In genomic region chr3:94453864-94454263, GRCh38 we compare ENCODE assay signal across 26 cellular contexts.
A peak's percentile ranks its signal among the peaks of the same experiment; 100 is the strongest.
DNase-seq lines count a peak whose midpoint lies in the region; ATAC-seq and TF ChIP-seq lines count a peak whose summit lies in the region.
"Had no signal": no experiment of that assay in that cellular context is flagged by ENCODE, and none has a peak within 500 bp of the region (broad histone marks: within the 10 kb centered on the region; RNA-seq: fewer than 3 reads in every experiment).

No MANE protein-coding gene starts in this region.

- no peak for TF ChIP-seq EP300 in tibial nerve (IDR thresholded peaks at IDR 0.05)

- intact Hi-C loops in uterus (cut with DNase I; ENCODE audit: low total_unique reads): no loop called here
- intact Hi-C loops in activated naive CD4-positive, alpha-beta T cell treated with anti-CD3 and anti-CD28 coated beads for 36 hours (cut with micrococcal nuclease): no loop called here

- H3K36me3 ChIP-seq in tibial nerve (no peaks in the 10 kb centered on the region), uterus (no peaks in the 10 kb centered on the region)
- H3K36me3 ChIP-seq: BLaER1 treated with 17β-estradiol and CSF1 and Interleukin-3, amounts not matched to agents 10 nM and 100 nM; MG63 had no signal

- no peak overlapping the region for H3K27ac Mint-ChIP-seq in activated naive CD4-positive, alpha-beta T cell treated with anti-CD3 and anti-CD28 coated beads for 36 hours
- H3K27ac Mint-ChIP-seq: CD4-positive, alpha-beta T cell; GM23338; H9; HFFc6; T-helper 1 cell treated with Interleukin-12 subunit alpha and Interleukin-12 subunit beta and Interleukin-4 antibody, amounts not matched to agents 30 μg/mL and 1 μg/mL, for 36 hours had no signal

- no peak for TF ChIP-seq CTCF in tibial nerve (IDR thresholded peaks at IDR 0.05)
- no peak for TF ChIP-seq CTCF in uterus (IDR thresholded peaks at IDR 0.05)

- peaks cover 2% of the 10 kb centered on the region for H3K9me3 Mint-ChIP-seq in activated naive CD4-positive, alpha-beta T cell treated with anti-CD3 and anti-CD28 coated beads for 36 hours
- H3K9me3 Mint-ChIP-seq: CD4-positive, alpha-beta T cell; GM23338; H9; HFFc6; T-helper 1 cell treated with Interleukin-12 subunit alpha and Interleukin-12 subunit beta and Interleukin-4 antibody, amounts not matched to agents 30 μg/mL and 1 μg/mL, for 36 hours had no signal

- H3K27me3 ChIP-seq in tibial nerve: no peaks in the 10 kb centered on the region
- H3K27me3 ChIP-seq in uterus: no peaks in the 10 kb centered on the region
- H3K27me3 ChIP-seq: BLaER1 treated with 17β-estradiol and CSF1 and Interleukin-3, amounts not matched to agents 10 nM and 100 nM; MG63 had no signal

- TF ChIP-seq POLR2A in tibial nerve (IDR thresholded peaks at IDR 0.05) (no peak), uterus (IDR thresholded peaks at IDR 0.05) (no peak)

- WGBS in tibial nerve, 2 donors: 50 to 78% methylated on average over 1 of the region's 1 CpG

- ATAC-seq in HG03025 (IDR thresholded peaks at IDR 0.05; ENCODE audit: low FRiP score, unreplicated experiment): peak; percentile 44
- ATAC-seq: GM23338 had no signal

- no peaks in the 10 kb centered on the region for H3K27me3 Mint-ChIP-seq in activated naive CD4-positive, alpha-beta T cell treated with anti-CD3 and anti-CD28 coated beads for 36 hours (ENCODE audit: low read depth)
- H3K27me3 Mint-ChIP-seq: CD4-positive, alpha-beta T cell had no signal

- peaks cover 0 to 9% (median 0%) of the 10 kb centered on the region in 4 donors for H3K4me1 ChIP-seq in tibial nerve
- no peaks in the 10 kb centered on the region for H3K4me1 ChIP-seq in uterus
- H3K4me1 ChIP-seq: Caco-2 had no signal

- no peaks in the 10 kb centered on the region for H3K4me1 Mint-ChIP-seq in activated naive CD4-positive, alpha-beta T cell treated with anti-CD3 and anti-CD28 coated beads for 36 hours (ENCODE audit: low read depth)

- no peak overlapping the region for H3K4me3 Mint-ChIP-seq in activated naive CD4-positive, alpha-beta T cell treated with anti-CD3 and anti-CD28 coated beads for 36 hours
- H3K4me3 Mint-ChIP-seq: CD4-positive, alpha-beta T cell; GM23338; H9; HFFc6; T-helper 1 cell treated with Interleukin-12 subunit alpha and Interleukin-12 subunit beta and Interleukin-4 antibody, amounts not matched to agents 30 μg/mL and 1 μg/mL, for 36 hours had no signal

- H3K4me3 ChIP-seq in tibial nerve: no peak overlapping the region
- H3K4me3 ChIP-seq in uterus: no peak overlapping the region
- H3K4me3 ChIP-seq: BLaER1 treated with 17β-estradiol and CSF1 and Interleukin-3, amounts not matched to agents 10 nM and 100 nM; GM23338; MG63 had no signal

- CTCF ChIA-PET in activated naive CD4-positive, alpha-beta T cell treated with anti-CD3 and anti-CD28 coated beads for 36 hours (lab: Charles Lee): no interaction called here

- H3K27ac ChIP-seq in tibial nerve (no peak overlapping the region), uterus (no peak overlapping the region)
- H3K27ac ChIP-seq: BLaER1 treated with 17β-estradiol and CSF1 and Interleukin-3, amounts not matched to agents 10 nM and 100 nM had no signal

- H3K36me3 Mint-ChIP-seq in activated naive CD4-positive, alpha-beta T cell treated with anti-CD3 and anti-CD28 coated beads for 36 hours (ENCODE audit: low read depth): no peaks in the 10 kb centered on the region

- H3K9me3 ChIP-seq in tibial nerve: no peaks in the 10 kb centered on the region
- H3K9me3 ChIP-seq in uterus: no peaks in the 10 kb centered on the region
- H3K9me3 ChIP-seq: BLaER1 treated with 17β-estradiol and CSF1 and Interleukin-3, amounts not matched to agents 10 nM and 100 nM; Caco-2; MG63; SK-N-SH had no signal

- DNase-seq in COLO668 (lab: John Stamatoyannopoulos, UW; ENCODE audit: unreplicated experiment): peak; percentile 13
- peak; percentile 67 for DNase-seq in NCI-H510A treated with DMSO at 0.1 percent for 48 hours (lab: John Stamatoyannopoulos, UW)
- peak; percentile 88 for DNase-seq in kidney glomerular epithelial cell (lab: John Stamatoyannopoulos, UW)
- DNase-seq in NCI-H1417 (lab: John Stamatoyannopoulos, UW): no peak
- DNase-seq in tibial nerve (ENCODE audit: low spot score in 2 of 2): no peak
- DNase-seq in uterus: no peak
- DNase-seq in activated naive CD4-positive, alpha-beta T cell treated with anti-CD3 and anti-CD28 coated beads for 36 hours: no peak
- DNase-seq: Caco-2; CD4-positive, alpha-beta T cell; DMS 273 treated with DMSO at 0.1 percent for 48 hours; DND-41; H9; HFFc6; KG1; MG63; NCI-H1105 treated with DMSO at 0.1 percent for 48 hours; NCI-H1694; NCI-H2081 treated with DMSO at 0.1 percent for 48 hours; NCI-H446; NCI-H774; SK-N-SH; SW 1271 had no signal

Comparison
In these comparisons a context has a peak if more than half of its experiments do, and no peak if none do; other contexts are left out.
1. DNase-seq: peak in COLO668 (single experiment), NCI-H510A treated with DMSO at 0.1 percent for 48 hours (single experiment) and kidney glomerular epithelial cell (single experiment); none in NCI-H1417 (0 of 3), tibial nerve (0 of 2), uterus (0 of 2) and activated naive CD4-positive, alpha-beta T cell treated with anti-CD3 and anti-CD28 coated beads for 36 hours (single experiment).